15 cellular contexts compared by ENCODE assay signal in genomic region chr1:183640193-183640592, GRCh38. TPM values are rescaled to one million over a fixed set of nuclear protein-coding genes. Genes with fewer than 3 reads are reported as not detected.
DNase-seq lines count a peak whose midpoint lies in the region; ATAC-seq, FAIRE-seq and TF ChIP-seq lines count a peak whose summit lies in the region.
"Had no signal": no experiment of that assay in that cellular context is flagged by ENCODE, and none has a peak within 500 bp of the region (broad histone marks: within the 10 kb centered on the region; RNA-seq: fewer than 3 reads in every experiment).

No MANE protein-coding gene starts in this region.

- H3K36me3 Mint-ChIP-seq in stimulated activated naive B cell treated with anti-CD40 and anti-IgM and Interleukin-4, amounts not matched to agents 10 μg/mL and 1 μg/mL and 100 μg/mL, for 72 hours = peaks cover 4% of the 10 kb centered on the region in 2 donors

- peaks cover 7 to 10% of the 10 kb centered on the region in 2 donors for H3K4me1 Mint-ChIP-seq in stimulated activated naive B cell treated with anti-CD40 and anti-IgM and Interleukin-4, amounts not matched to agents 10 μg/mL and 1 μg/mL and 100 μg/mL, for 72 hours

- H3K27ac Mint-ChIP-seq in stimulated activated naive B cell treated with anti-CD40 and anti-IgM and Interleukin-4, amounts not matched to agents 10 μg/mL and 1 μg/mL and 100 μg/mL, for 72 hours = peak overlapping the region; percentile 37
- H3K27ac Mint-ChIP-seq: CD8-positive, alpha-beta memory T cell; H9 had no signal

- peaks cover 6 to 8% of the 10 kb centered on the region in 2 donors for H3K27me3 Mint-ChIP-seq in stimulated activated naive B cell treated with anti-CD40 and anti-IgM and Interleukin-4, amounts not matched to agents 10 μg/mL and 1 μg/mL and 100 μg/mL, for 72 hours

- H3K4me3 Mint-ChIP-seq in stimulated activated naive B cell treated with anti-CD40 and anti-IgM and Interleukin-4, amounts not matched to agents 10 μg/mL and 1 μg/mL and 100 μg/mL, for 72 hours = no peak overlapping the region
- H3K4me3 Mint-ChIP-seq: CD8-positive, alpha-beta memory T cell; H9 had no signal

- FAIRE-seq in TTC549 (lab: Jason Lieb, UNC) = peak; percentile 83
- FAIRE-seq: GM12891 had no signal

- no peak for ATAC-seq in left ventricle myocardium superior
- ATAC-seq in stimulated activated naive B cell treated with anti-CD40 and anti-IgM and Interleukin-4, amounts not matched to agents 10 μg/mL and 1 μg/mL and 100 μg/mL, for 72 hours (replicated peaks) = no peak

- intact Hi-C loops in left ventricle myocardium superior (cut with micrococcal nuclease) = no loop called here

- no peaks in the 10 kb centered on the region for H3K9me3 ChIP-seq in right atrium auricular region

- DNase-seq in right atrium auricular region (ENCODE audit: low spot score) (no peak), left ventricle myocardium superior (no peak), GM12865 (ENCODE audit: low read depth) (no peak), NCI-H2171 treated with DMSO at 0.1 percent for 48 hours (lab: John Stamatoyannopoulos, UW) (no peak), islet precursor cell (no peak)
- no peak for DNase-seq in stimulated activated naive B cell treated with anti-CD40 and anti-IgM and Interleukin-4, amounts not matched to agents 10 μg/mL and 1 μg/mL and 100 μg/mL, for 72 hours
- DNase-seq: CD8-positive, alpha-beta memory T cell; DMS 273 treated with DMSO at 0.1 percent for 48 hours; GOT3; H9 had no signal

- H3K27me3 ChIP-seq in right atrium auricular region = no peaks in the 10 kb centered on the region

- no peaks in the 10 kb centered on the region for H3K36me3 ChIP-seq in right atrium auricular region

- peaks cover 0 to 10% of the 10 kb centered on the region in 2 donors for H3K4me1 ChIP-seq in right atrium auricular region

- H3K27ac ChIP-seq in right atrium auricular region = peak overlapping the region; percentile 17 to 97

- no peak for TF ChIP-seq CTCF in right atrium auricular region (IDR thresholded peaks at IDR 0.05)
- no peak for TF ChIP-seq CTCF in GM12865 (IDR thresholded peaks at IDR 0.05; ENCODE audit: insufficient read depth, low read depth, low read length, missing control alignments)

- peak overlapping the region in 1 of 2 donors; percentile 1 for H3K4me3 ChIP-seq in right atrium auricular region
- H3K4me3 ChIP-seq in GM12865 (ENCODE audit: low read depth, low read length) = peak overlapping the region; percentile 25; the same call in 1 of the 2 replicates

- H3K9me3 Mint-ChIP-seq in stimulated activated naive B cell treated with anti-CD40 and anti-IgM and Interleukin-4, amounts not matched to agents 10 μg/mL and 1 μg/mL and 100 μg/mL, for 72 hours = no peaks in the 10 kb centered on the region
- H3K9me3 Mint-ChIP-seq: CD8-positive, alpha-beta memory T cell; H9 had no signal

RNA-seq across cellular contexts. Expression of gene ARPC5, which starts 4.6 kb away (rescaled TPM):
- 10 to 100 TPM; 39.2 to 47.0 TPM for total RNA-seq in right atrium auricular region
- total RNA-seq in left ventricle myocardium superior = 36.4 TPM

RNA-seq across cellular contexts. Expression of gene APOBEC4, which starts 12.9 kb away (rescaled TPM):
- not detected for total RNA-seq in right atrium auricular region
- not detected for total RNA-seq in left ventricle myocardium superior
- total RNA-seq: A673; CD8-positive, alpha-beta memory T cell; Daoy; H9; HT1080 had no signal

RNA-seq across cellular contexts. Expression of gene NCF2, which starts 49.9 kb away (rescaled TPM):
- 10 to 100 TPM in 1 of 2 donors, 1 to 10 TPM in 1; 3.2 to 10.7 TPM for total RNA-seq in right atrium auricular region
- 5.8 TPM for total RNA-seq in left ventricle myocardium superior
- total RNA-seq: A673, H9 had no signal
